11 cellular contexts compared by ENCODE assay signal in the genomic region with DNA sequence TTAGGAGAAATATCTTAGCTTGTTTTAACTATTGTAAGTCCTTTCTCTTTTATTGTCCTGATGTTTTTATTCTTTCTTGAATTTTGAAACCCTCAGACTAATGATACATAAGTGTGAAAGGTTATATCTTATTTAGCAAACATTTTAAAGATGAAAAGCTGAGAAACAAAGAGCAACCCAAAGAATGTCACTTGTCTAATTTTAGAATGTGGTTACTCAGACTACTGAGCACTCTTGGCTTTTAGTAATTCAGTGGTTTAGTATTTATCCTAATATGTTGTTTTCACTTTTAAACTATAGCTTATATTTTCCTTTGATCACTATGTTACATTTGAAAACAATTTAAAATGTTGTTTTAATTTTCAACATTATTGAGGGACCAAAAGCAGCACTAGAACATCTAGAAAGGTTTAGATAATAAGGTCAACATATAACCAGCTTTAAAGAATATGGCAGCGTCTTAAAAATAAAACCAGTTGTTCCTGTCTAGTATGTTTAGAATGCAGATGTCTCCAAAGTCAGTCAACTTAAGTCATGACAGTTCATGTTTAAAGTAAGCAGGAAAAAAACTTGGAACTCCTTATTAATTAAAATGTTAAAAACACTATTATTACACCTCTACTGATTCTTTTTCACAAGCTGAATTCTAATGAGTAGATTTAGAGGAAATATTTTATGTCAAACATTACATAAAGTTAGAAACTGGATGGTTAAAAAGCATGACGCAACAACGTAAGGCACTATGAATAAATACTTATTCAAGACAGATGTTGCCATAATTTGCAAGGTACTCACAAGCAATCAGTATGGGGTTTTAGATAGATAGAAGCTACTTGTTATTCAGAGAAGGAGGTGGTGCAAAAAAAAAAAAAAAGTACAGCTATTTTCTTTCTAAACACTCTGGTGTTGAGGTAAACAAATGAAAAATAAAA. TPM values are rescaled to one million over a fixed set of nuclear protein-coding genes. Genes with fewer than 3 reads are reported as not detected.
DNase-seq lines count a peak whose midpoint lies in the region; ATAC-seq, FAIRE-seq and TF ChIP-seq lines count a peak whose summit lies in the region.
"Had no signal": no experiment of that assay in that cellular context is flagged by ENCODE, and none has a peak within 500 bp of the region (broad histone marks: within the 10 kb centered on the region; RNA-seq: fewer than 3 reads in every experiment).

No MANE protein-coding gene starts in this region.

- no peaks in the 10 kb centered on the region for H3K27me3 ChIP-seq in BJ (ENCODE audit: control insufficient read depth, insufficient read depth, low read length)

- no peak overlapping the region for H3K27ac Mint-ChIP-seq in activated naive CD8-positive, alpha-beta T cell treated with anti-CD3 and anti-CD28 coated beads, Interleukin-2, amount 50 U/mL, for 24 hours
- H3K27ac Mint-ChIP-seq in mesothelial cell of epicardium = no peak overlapping the region

- ATAC-seq in activated naive CD8-positive, alpha-beta T cell treated with anti-CD3 and anti-CD28 coated beads, Interleukin-2, amount 50 U/mL, for 24 hours = no peak
- ATAC-seq in GM18873 (IDR thresholded peaks at IDR 0.05; ENCODE audit: low FRiP score, unreplicated experiment) = no peak

- H3K4me1 Mint-ChIP-seq in activated naive CD8-positive, alpha-beta T cell treated with anti-CD3 and anti-CD28 coated beads, Interleukin-2, amount 50 U/mL, for 24 hours = peaks cover 66% of the 10 kb centered on the region
- H3K4me1 Mint-ChIP-seq in mesothelial cell of epicardium = peaks cover 36% of the 10 kb centered on the region

- peak overlapping the region; percentile 9 for H3K4me3 ChIP-seq in BJ (ENCODE audit: low read depth, low read length)
- H3K4me3 ChIP-seq in HFF-Myc (replicated peaks; ENCODE audit: low read depth, low read length) = peak overlapping the region; percentile 89; the same call in 1 of the 2 replicates

- FAIRE-seq in RCC 7860 (lab: Jason Lieb, UNC) = no peak
- FAIRE-seq: endometrium had no signal

- no peak for DNase-seq in BJ (ENCODE audit: low read depth)
- no peak for DNase-seq in HFF-Myc (ENCODE audit: extremely low read depth, low read depth)
- DNase-seq in activated naive CD8-positive, alpha-beta T cell treated with anti-CD3 and anti-CD28 coated beads, Interleukin-2, amount 50 U/mL, for 24 hours = no peak
- DNase-seq in mesothelial cell of epicardium (ENCODE audit: low spot score in 2 of 2, unreplicated experiment in 2 of 2) = no peak
- DNase-seq in retina = no peak
- no peak for DNase-seq in RCC 7860 (ENCODE audit: low spot score)
- no peak for DNase-seq in pons (ENCODE audit: low spot score)
- DNase-seq: activated gamma-delta T cell treated with Interleukin-2 at 50 U/mL for 16 hours, NCI-H524 had no signal

- TF ChIP-seq CTCF in BJ (IDR thresholded peaks at IDR 0.05; ENCODE audit: insufficient read depth, low read depth, low read length) (no peak), HFF-Myc (IDR thresholded peaks at IDR 0.05; ENCODE audit: low read depth, low read length, missing control alignments) (no peak), mesothelial cell of epicardium (IDR thresholded peaks at IDR 0.05; ENCODE audit: unreplicated experiment) (no peak)

- H3K4me3 Mint-ChIP-seq in activated naive CD8-positive, alpha-beta T cell treated with anti-CD3 and anti-CD28 coated beads, Interleukin-2, amount 50 U/mL, for 24 hours = peak overlapping the region; percentile 93
- peak overlapping the region; percentile 92 for H3K4me3 Mint-ChIP-seq in mesothelial cell of epicardium

- CTCF ChIA-PET in BJ (lab: Yijun Ruan, JAX) = interaction anchor here (1.0 kb wide), 1 partner anchor 9 kb away, joined by 4 read pairs; no protein-coding TSS in a partner anchor

- no peaks in the 10 kb centered on the region for H3K27me3 Mint-ChIP-seq in activated naive CD8-positive, alpha-beta T cell treated with anti-CD3 and anti-CD28 coated beads, Interleukin-2, amount 50 U/mL, for 24 hours
- H3K27me3 Mint-ChIP-seq in mesothelial cell of epicardium (ENCODE audit: low read depth) = no peaks in the 10 kb centered on the region

- H3K36me3 Mint-ChIP-seq in activated naive CD8-positive, alpha-beta T cell treated with anti-CD3 and anti-CD28 coated beads, Interleukin-2, amount 50 U/mL, for 24 hours (ENCODE audit: low read depth) = peaks cover 50% of the 10 kb centered on the region
- H3K36me3 Mint-ChIP-seq in mesothelial cell of epicardium = peaks cover 14% of the 10 kb centered on the region

- POLR2A ChIA-PET in BJ (lab: Charles Lee) = no interaction called here

- H3K36me3 ChIP-seq in BJ (ENCODE audit: control insufficient read depth, insufficient read depth, low read length) = no peaks in the 10 kb centered on the region

- H3K9me3 Mint-ChIP-seq in activated naive CD8-positive, alpha-beta T cell treated with anti-CD3 and anti-CD28 coated beads, Interleukin-2, amount 50 U/mL, for 24 hours = no peaks in the 10 kb centered on the region
- H3K9me3 Mint-ChIP-seq in mesothelial cell of epicardium = no peaks in the 10 kb centered on the region

RNA-seq across cellular contexts. Expression of gene MBTD1, which starts 2.4 kb away (rescaled TPM):
- polyA plus RNA-seq in BJ (2011; rRNA removed) = 2.8 and 5.5 TPM in 2 replicates
- polyA minus RNA-seq in BJ (2011; rRNA and poly(A)+ RNA removed) = 4.1 and 4.2 TPM in 2 replicates
- 40.0 to 43.0 TPM (median 40.1 TPM) in 3 replicates for total RNA-seq in mesothelial cell of epicardium

RNA-seq across cellular contexts. Expression of gene UTP18, which starts 2.9 kb away (rescaled TPM):
- 6.8 and 14.1 TPM in 2 replicates for polyA plus RNA-seq in BJ (2011; rRNA removed)
- 2.7 and 3.6 TPM in 2 replicates for polyA minus RNA-seq in BJ (2011; rRNA and poly(A)+ RNA removed)
- total RNA-seq in mesothelial cell of epicardium = 30.5 to 32.7 TPM (median 31.1 TPM) in 3 replicates
